Comparison of ENCODE assay signal across 11 cellular contexts in the genomic region with DNA sequence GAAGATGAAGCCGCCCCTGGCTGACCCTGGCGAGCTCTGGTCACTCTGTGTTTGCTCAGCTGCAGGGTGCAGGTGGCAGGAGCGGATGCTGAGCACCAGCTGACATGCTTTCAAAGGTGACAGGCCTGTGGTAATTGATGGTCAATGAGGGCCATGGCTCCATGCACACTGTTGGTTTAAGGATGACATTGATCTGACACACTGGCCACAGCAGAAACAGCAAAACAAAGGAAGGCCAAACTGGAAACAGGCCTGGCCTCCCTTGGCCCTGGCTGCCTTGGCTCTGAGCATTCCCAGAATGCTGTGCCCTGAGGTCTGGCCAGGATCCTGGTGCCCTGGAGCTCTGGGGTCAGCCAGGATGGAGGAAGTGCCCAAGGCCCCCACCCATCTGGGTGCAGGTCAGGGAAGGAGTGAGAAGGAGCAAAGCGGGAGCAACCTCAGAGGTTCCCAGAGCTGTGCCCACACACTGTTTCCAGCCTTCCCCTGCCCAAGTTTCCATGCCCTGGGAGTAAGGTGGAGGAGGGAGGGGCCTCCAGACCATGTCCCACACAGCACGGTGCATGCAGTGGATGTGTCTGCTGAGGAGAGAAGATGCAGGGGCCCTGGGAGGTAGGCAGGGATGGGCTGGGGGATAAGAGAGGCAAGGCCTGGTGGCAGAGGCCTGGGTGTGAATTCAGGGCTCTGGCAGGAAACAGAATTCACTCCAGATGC.
A peak's percentile ranks its signal among the peaks of the same experiment; 100 is the strongest.
DNase-seq lines count a peak whose midpoint lies in the region; ATAC-seq and TF ChIP-seq lines count a peak whose summit lies in the region.
"Had no signal": no experiment of that assay in that cellular context is flagged by ENCODE, and none has a peak within 500 bp of the region (broad histone marks: within the 10 kb centered on the region; RNA-seq: fewer than 3 reads in every experiment).

No MANE protein-coding gene starts in this region.

- in situ Hi-C loops in G401 (cut with HindIII; ENCODE audit: low sequenced_read_pairs): no loop called here

- H3K27me3 ChIP-seq in right atrium auricular region (no peaks in the 10 kb centered on the region), GM23338 (ENCODE audit: insufficient read depth) (no peaks in the 10 kb centered on the region)
- H3K27me3 ChIP-seq: dorsolateral prefrontal cortex had no signal

- CTCF ChIA-PET in activated CD8-positive, alpha-beta memory T cell treated with anti-CD3 and anti-CD28 coated beads, Interleukin-2, amount 10 ng/mL, durations not matched to agents 7 days and 5 days (lab: Charles Lee): no interaction called here

- H3K4me2 ChIP-seq in GM23338: no peak overlapping the region

- no peak overlapping the region for H3K27ac Mint-ChIP-seq in activated CD8-positive, alpha-beta memory T cell treated with anti-CD3 and anti-CD28 coated beads, Interleukin-2, amount 10 ng/mL, durations not matched to agents 7 days and 5 days
- no peak overlapping the region for H3K27ac Mint-ChIP-seq in GM23338

- no peaks in the 10 kb centered on the region for H3K9me3 Mint-ChIP-seq in activated CD8-positive, alpha-beta memory T cell treated with anti-CD3 and anti-CD28 coated beads, Interleukin-2, amount 10 ng/mL, durations not matched to agents 7 days and 5 days (ENCODE audit: low read depth)
- peaks cover 3% of the 10 kb centered on the region; the same call in 1 of the 3 replicates for H3K9me3 Mint-ChIP-seq in GM23338

- H3K36me3 ChIP-seq in right atrium auricular region (no peaks in the 10 kb centered on the region), GM23338 (ENCODE audit: insufficient read depth) (no peaks in the 10 kb centered on the region)

- no peak overlapping the region for H3K4me3 Mint-ChIP-seq in activated CD8-positive, alpha-beta memory T cell treated with anti-CD3 and anti-CD28 coated beads, Interleukin-2, amount 10 ng/mL, durations not matched to agents 7 days and 5 days
- no peak overlapping the region for H3K4me3 Mint-ChIP-seq in GM23338

- no peaks in the 10 kb centered on the region for H3F3A ChIP-seq in GM23338 (replicated peaks; ENCODE audit: low read depth)

- H3K9me2 ChIP-seq in GM23338 (ENCODE audit: insufficient read depth): 0 out of 2 replicates have a peak, but pooled peaks cover 5% of the 10 kb centered on the region

- no peaks in the 10 kb centered on the region for H3K4me1 Mint-ChIP-seq in activated CD8-positive, alpha-beta memory T cell treated with anti-CD3 and anti-CD28 coated beads, Interleukin-2, amount 10 ng/mL, durations not matched to agents 7 days and 5 days
- peaks cover 9% of the 10 kb centered on the region for H3K4me1 Mint-ChIP-seq in GM23338

- H3K4me3 ChIP-seq in right atrium auricular region: no peak overlapping the region
- no peak overlapping the region for H3K4me3 ChIP-seq in GM23338
- H3K4me3 ChIP-seq: dorsolateral prefrontal cortex, lung had no signal

- peak overlapping the region in 1 of 2 donors; percentile 27 for H3K27ac ChIP-seq in right atrium auricular region
- H3K27ac ChIP-seq in GM23338 (ENCODE audit: low read depth): no peak overlapping the region

- intact Hi-C loops in sciatic nerve (cut with DNase I): no loop called here

- no peaks in the 10 kb centered on the region for H4K20me1 ChIP-seq in GM23338 (replicated peaks; ENCODE audit: insufficient read depth)

- H2AFZ ChIP-seq in GM23338: no peak overlapping the region

- ATAC-seq in activated CD8-positive, alpha-beta memory T cell treated with anti-CD3 and anti-CD28 coated beads, Interleukin-2, amount 10 ng/mL, durations not matched to agents 7 days and 5 days: no peak
- peak; percentile 91 for ATAC-seq in sciatic nerve
- no peak for ATAC-seq in GM23338
- ATAC-seq in HG03439 (IDR thresholded peaks at IDR 0.05; ENCODE audit: unreplicated experiment): no peak

- TF ChIP-seq CTCF in right atrium auricular region (IDR thresholded peaks at IDR 0.05): no peak
- TF ChIP-seq CTCF in GM23338 (conservative IDR thresholded peaks at IDR 0.05; ENCODE audit: low read depth in 2 of 2): no peak

- no peaks in the 10 kb centered on the region for H3K36me3 Mint-ChIP-seq in activated CD8-positive, alpha-beta memory T cell treated with anti-CD3 and anti-CD28 coated beads, Interleukin-2, amount 10 ng/mL, durations not matched to agents 7 days and 5 days
- peaks cover 2% of the 10 kb centered on the region; the same call in 1 of the 3 replicates for H3K36me3 Mint-ChIP-seq in GM23338 (ENCODE audit: low read depth)

- no peaks in the 10 kb centered on the region for H3K79me2 ChIP-seq in GM23338 (replicated peaks; ENCODE audit: insufficient read depth)

- H3K9me3 ChIP-seq in right atrium auricular region: no peaks in the 10 kb centered on the region

- peaks cover 0 to 20% of the 10 kb centered on the region in 2 donors for H3K4me1 ChIP-seq in right atrium auricular region
- H3K4me1 ChIP-seq in GM23338 (ENCODE audit: insufficient read depth): 0 out of 2 replicates have a peak, but pooled peaks cover 3% of the 10 kb centered on the region

- DNase-seq in G401 (ENCODE audit: low spot score) (peak; percentile 19), right atrium auricular region (ENCODE audit: low spot score) (peak; percentile 58), sciatic nerve (ENCODE audit: low spot score) (peak; percentile 78), GM23338 (ENCODE audit: low spot score) (no peak), NCI-H1092 treated with DMSO at 0.1 percent for 48 hours (lab: John Stamatoyannopoulos, UW) (no peak), NCI-H2029 treated with DMSO at 0.1 percent for 48 hours (lab: John Stamatoyannopoulos, UW) (no peak)
- DNase-seq in activated CD8-positive, alpha-beta memory T cell treated with anti-CD3 and anti-CD28 coated beads, Interleukin-2, amount 10 ng/mL, durations not matched to agents 7 days and 5 days: peak; percentile 18
- DNase-seq: OCI-M1 had no signal

- peaks cover 7% of the 10 kb centered on the region for H3K27me3 Mint-ChIP-seq in activated CD8-positive, alpha-beta memory T cell treated with anti-CD3 and anti-CD28 coated beads, Interleukin-2, amount 10 ng/mL, durations not matched to agents 7 days and 5 days
- H3K27me3 Mint-ChIP-seq in GM23338 (ENCODE audit: insufficient read depth, low read depth, poor library complexity): peaks cover 8% of the 10 kb centered on the region

TF ChIP-seq in GM23338, 12 proteins besides CTCF, POLR2A, EP300 and RAD21:
- TF ChIP-seq STAT1 (IDR thresholded peaks at IDR 0.05; ENCODE audit: unreplicated experiment): no peak
- no peak for TF ChIP-seq REST (IDR thresholded peaks at IDR 0.05; ENCODE audit: unreplicated experiment)
TF ChIP-seq in GM23338: peak in this region for 0.

Comparison
In these comparisons a context has a peak if more than half of its experiments do, and no peak if none do; other contexts are left out.
1. DNase-seq: peak in G401 (single experiment), activated CD8-positive, alpha-beta memory T cell treated with anti-CD3 and anti-CD28 coated beads, Interleukin-2, amount 10 ng/mL, durations not matched to agents 7 days and 5 days (single experiment), right atrium auricular region (single experiment) and sciatic nerve (single experiment); none in GM23338 (single experiment), NCI-H1092 treated with DMSO at 0.1 percent for 48 hours (single experiment) and NCI-H2029 treated with DMSO at 0.1 percent for 48 hours (single experiment).